ENCODE assay signal across 24 cellular contexts in genomic region chr1:53752281-53752680, GRCh38. TPM values are rescaled to one million over a fixed set of nuclear protein-coding genes. Genes with fewer than 3 reads are reported as not detected.
A peak's percentile ranks its signal among the peaks of the same experiment; 100 is the strongest.
DNase-seq lines count a peak whose midpoint lies in the region; ATAC-seq and TF ChIP-seq lines count a peak whose summit lies in the region.
"Had no signal": no experiment of that assay in that cellular context is flagged by ENCODE, and none has a peak within 500 bp of the region (broad histone marks: within the 10 kb centered on the region; RNA-seq: fewer than 3 reads in every experiment).

No MANE protein-coding gene starts in this region.

- no peak overlapping the region for H3K27ac Mint-ChIP-seq in osteocyte (ENCODE audit: unreplicated experiment)

- WGBS in esophagus muscularis mucosa, result 96% methylated on average over 6 of the region's 6 CpGs

- peak; percentile 85 for DNase-seq in esophagus muscularis mucosa (ENCODE audit: extremely low spot score)
- peak; percentile 48 for DNase-seq in osteocyte (ENCODE audit: extremely low spot score, unreplicated experiment)
- DNase-seq: 8988T; ACHN; BE2C; C1 segment of cervical spinal cord; CD4-positive, alpha-beta memory T cell; CD4-positive, CD25-positive, alpha-beta regulatory T cell; CD8-positive, alpha-beta memory T cell; COR-L47; DMS 273 treated with DMSO at 0.1 percent for 48 hours; DMS153; DMS53; DMS79; DND-41; EL; GDM1 had no signal

- no peaks in the 10 kb centered on the region for H3K9me3 ChIP-seq in esophagus muscularis mucosa
- H3K9me3 ChIP-seq: BE2C, BLaER1 had no signal

- TF ChIP-seq EP300 in esophagus muscularis mucosa (IDR thresholded peaks at IDR 0.05), result no peak

- peak overlapping the region; percentile 70; the same call in 1 of the 2 replicates for H3K27ac ChIP-seq in VCaP
- no peak overlapping the region for H3K27ac ChIP-seq in esophagus muscularis mucosa (replicated peaks in 1 of 4)
- H3K27ac ChIP-seq: BLaER1 had no signal

- H3K4me1 Mint-ChIP-seq in osteocyte (ENCODE audit: unreplicated experiment), result no peaks in the 10 kb centered on the region
- H3K4me1 Mint-ChIP-seq: CD14-positive monocyte; CD4-positive, alpha-beta memory T cell; CD4-positive, CD25-positive, alpha-beta regulatory T cell; CD8-positive, alpha-beta memory T cell had no signal

- ATAC-seq in HG03469 (IDR thresholded peaks at IDR 0.05; ENCODE audit: unreplicated experiment) (no peak), HG03354 (IDR thresholded peaks at IDR 0.05; ENCODE audit: poor library complexity, severe bottlenecking, unreplicated experiment) (no peak), HG03342 (IDR thresholded peaks at IDR 0.05; ENCODE audit: unreplicated experiment) (no peak)
- ATAC-seq: GM12878 had no signal

- H3K4me3 ChIP-seq in esophagus muscularis mucosa, result no peak overlapping the region
- H3K4me3 ChIP-seq: BLaER1, GM12878 had no signal

- intact Hi-C loops in esophagus muscularis mucosa (cut with DNase I), result no loop called here

- H3K36me3 ChIP-seq in esophagus muscularis mucosa, result no peaks in the 10 kb centered on the region
- H3K36me3 ChIP-seq: BE2C, BLaER1 had no signal

- no peak overlapping the region for H3K4me3 Mint-ChIP-seq in osteocyte (ENCODE audit: unreplicated experiment)
- H3K4me3 Mint-ChIP-seq: CD14-positive monocyte; CD4-positive, alpha-beta memory T cell; CD4-positive, CD25-positive, alpha-beta regulatory T cell; CD8-positive, alpha-beta memory T cell had no signal

- H3K27me3 ChIP-seq in esophagus muscularis mucosa, result no peaks in the 10 kb centered on the region
- H3K27me3 ChIP-seq: BE2C, BLaER1 had no signal

- H3K9me3 Mint-ChIP-seq in osteocyte (ENCODE audit: unreplicated experiment), result no peaks in the 10 kb centered on the region
- H3K9me3 Mint-ChIP-seq: CD4-positive, alpha-beta memory T cell; CD4-positive, CD25-positive, alpha-beta regulatory T cell; CD8-positive, alpha-beta memory T cell had no signal

- no peaks in the 10 kb centered on the region for H3K4me1 ChIP-seq in esophagus muscularis mucosa
- H3K4me1 ChIP-seq: BE2C had no signal

- H3K27me3 Mint-ChIP-seq in osteocyte (ENCODE audit: unreplicated experiment), result no peaks in the 10 kb centered on the region
- H3K27me3 Mint-ChIP-seq: CD4-positive, alpha-beta memory T cell; CD8-positive, alpha-beta memory T cell had no signal

- H3K36me3 Mint-ChIP-seq in osteocyte (ENCODE audit: unreplicated experiment), result no peaks in the 10 kb centered on the region
- H3K36me3 Mint-ChIP-seq: CD14-positive monocyte; CD4-positive, alpha-beta memory T cell; CD4-positive, CD25-positive, alpha-beta regulatory T cell; CD8-positive, alpha-beta memory T cell had no signal

- TF ChIP-seq POLR2A in esophagus muscularis mucosa (IDR thresholded peaks at IDR 0.05; ENCODE audit: low read depth), result no peak

- no peak for TF ChIP-seq CTCF in VCaP (conservative IDR thresholded peaks at IDR 0.05)
- no peak for TF ChIP-seq CTCF in esophagus muscularis mucosa (IDR thresholded peaks at IDR 0.05)
- TF ChIP-seq CTCF in osteocyte (IDR thresholded peaks at IDR 0.05), result no peak

RNA-seq across cellular contexts. Expression of gene GLIS1, which starts 13.3 kb away (rescaled TPM):
- under 1 TPM in 2 of 4 donors, not detected in 2; 0.17 to 0.42 TPM for total RNA-seq in esophagus muscularis mucosa
- total RNA-seq in osteocyte, result 38.0 and 38.3 TPM in 2 replicates
- total RNA-seq: CD4-positive, alpha-beta memory T cell; CD4-positive, CD25-positive, alpha-beta regulatory T cell; CD8-positive, alpha-beta memory T cell; GM12878 had no signal

Comparison
In these comparisons a context has a peak if more than half of its experiments do, and no peak if none do; other contexts are left out.
1. RNA of gene GLIS1, which starts 13.3 kb away (total RNA-seq): 38.0 to 38.3 TPM in osteocyte; 0.17 to 0.42 TPM in esophagus muscularis mucosa; every median in the first group is over 10 times any median in the second.